In the genomic region with DNA sequence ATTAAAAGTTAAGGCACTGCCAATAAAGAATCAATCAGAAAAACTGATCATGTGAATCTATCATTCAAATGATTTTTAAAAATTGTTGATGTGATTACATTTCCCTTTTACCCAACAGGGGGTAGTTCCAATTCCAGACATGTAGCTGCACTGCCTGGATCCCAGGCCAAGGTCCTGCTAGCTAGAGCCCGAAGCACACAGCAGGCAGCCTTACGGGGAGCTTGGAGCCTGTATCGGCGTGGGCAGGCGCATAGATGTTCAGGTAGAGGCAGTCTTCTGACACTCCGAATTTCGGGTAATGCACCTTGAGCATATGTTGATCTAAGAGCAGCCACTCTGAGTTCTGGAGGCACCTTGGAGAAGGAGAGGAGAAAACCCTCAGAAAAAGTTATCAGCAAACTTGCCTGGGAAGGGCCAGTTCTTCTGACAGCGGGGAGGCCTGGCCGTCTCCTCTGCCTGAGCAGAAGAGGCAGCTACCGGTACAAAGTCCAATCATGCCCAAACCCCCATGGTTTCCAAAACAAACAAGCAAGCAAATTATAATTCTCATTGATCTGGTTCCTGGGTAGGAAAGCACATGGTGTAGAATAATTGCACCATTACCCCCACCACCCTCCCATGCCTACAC, we compare ENCODE assay signal across 21 cellular contexts. TPM values are rescaled to one million over a fixed set of nuclear protein-coding genes. Genes with fewer than 3 reads are reported as not detected.
A peak's percentile ranks its signal among the peaks of the same experiment; 100 is the strongest.
DNase-seq lines count a peak whose midpoint lies in the region; ATAC-seq and TF ChIP-seq lines count a peak whose summit lies in the region.
"Had no signal": no experiment of that assay in that cellular context is flagged by ENCODE, and none has a peak within 500 bp of the region (broad histone marks: within the 10 kb centered on the region; RNA-seq: fewer than 3 reads in every experiment).

No MANE protein-coding gene starts in this region.

- H2BK12ac ChIP-seq in neuronal stem cell (ENCODE audit: low read length) = no peak overlapping the region

- no peak overlapping the region for H3K4me2 ChIP-seq in neuronal stem cell (ENCODE audit: insufficient read depth, low read length, poor library complexity, severe bottlenecking)
- H3K4me2 ChIP-seq: A549; BLaER1 treated with 17β-estradiol and CSF1 and Interleukin-3, amounts not matched to agents 10 nM and 100 nM had no signal

- no peak overlapping the region for H2AFZ ChIP-seq in neuronal stem cell (ENCODE audit: low read length)

- peak; percentile 6 for DNase-seq in NCI-H69 (lab: John Stamatoyannopoulos, UW)
- peak; percentile 17 for DNase-seq in islet precursor cell
- no peak for DNase-seq in neuronal stem cell (ENCODE audit: low spot score)
- DNase-seq in NCI-H2029 (lab: John Stamatoyannopoulos, UW) = no peak
- no peak for DNase-seq in HK-2 (ENCODE audit: unreplicated experiment)
- DNase-seq: 8988T; ACHN; AML-193; BE2C; CD4-positive, alpha-beta T cell; CD8-positive, alpha-beta memory T cell; DMS 273 treated with DMSO at 0.1 percent for 48 hours; DND-41; GOT3; HFFc6 had no signal

- no peak for ATAC-seq in HG02840 (IDR thresholded peaks at IDR 0.05; ENCODE audit: low FRiP score, unreplicated experiment)
- ATAC-seq: A549 had no signal

- no peak overlapping the region for H2BK5ac ChIP-seq in neuronal stem cell (ENCODE audit: low read length)

- no peak for TF ChIP-seq RAD21 in liver (IDR thresholded peaks at IDR 0.05)

- TF ChIP-seq CTCF in liver (IDR thresholded peaks at IDR 0.05; ENCODE audit: low read depth, low read length, missing input control) = no peak

- H3K36me3 ChIP-seq in liver (ENCODE audit: control insufficient read depth in 4 of 4, insufficient read depth in 3 of 4, low read depth in 1 of 4, low read length in 3 of 4) = no peaks in the 10 kb centered on the region
- no peaks in the 10 kb centered on the region for H3K36me3 ChIP-seq in neuronal stem cell (replicated peaks in 1 of 2; ENCODE audit: control insufficient read depth in 2 of 2, insufficient read depth in 2 of 2, low read length in 2 of 2)
- H3K36me3 ChIP-seq: BE2C; BLaER1 treated with 17β-estradiol and CSF1 and Interleukin-3, amounts not matched to agents 10 nM and 100 nM; HAP-1 had no signal

- no peak overlapping the region for H3K4ac ChIP-seq in neuronal stem cell (ENCODE audit: low read length)

- peak overlapping the region in 1 of 2 donors; percentile 68 for H3K27ac ChIP-seq in liver (ENCODE audit: low read depth in 1 of 2, low read length in 2 of 2)
- H3K27ac ChIP-seq in neuronal stem cell (replicated peaks; ENCODE audit: low read length) = no peak overlapping the region
- H3K27ac ChIP-seq: A549; BLaER1 treated with 17β-estradiol and CSF1 and Interleukin-3, amounts not matched to agents 10 nM and 100 nM had no signal

- no peaks in the 10 kb centered on the region for H3K27me3 ChIP-seq in liver (ENCODE audit: control insufficient read depth in 4 of 4, insufficient read depth in 4 of 4, low read length in 3 of 4)
- H3K27me3 ChIP-seq in neuronal stem cell (ENCODE audit: control insufficient read depth in 3 of 3, insufficient read depth in 3 of 3, low read depth in 1 of 3, low read length in 3 of 3) = no peaks in the 10 kb centered on the region
- H3K27me3 ChIP-seq: BLaER1 treated with 17β-estradiol and CSF1 and Interleukin-3, amounts not matched to agents 10 nM and 100 nM had no signal

- H3K9me3 ChIP-seq in liver (ENCODE audit: control insufficient read depth in 4 of 4, low read length in 3 of 4) (no peaks in the 10 kb centered on the region), neuronal stem cell (replicated peaks in 1 of 2; ENCODE audit: control insufficient read depth in 2 of 2, insufficient read depth in 1 of 2, low read depth in 1 of 2, low read length in 2 of 2) (no peaks in the 10 kb centered on the region)
- H3K9me3 ChIP-seq: A549; BE2C; BLaER1 treated with 17β-estradiol and CSF1 and Interleukin-3, amounts not matched to agents 10 nM and 100 nM; HAP-1 had no signal

- no peak overlapping the region for H2AK5ac ChIP-seq in neuronal stem cell (ENCODE audit: low read depth, low read length)

- H2BK120ac ChIP-seq in neuronal stem cell (ENCODE audit: low read depth, low read length) = no peak overlapping the region

- H3K4me1 ChIP-seq in liver (ENCODE audit: control insufficient read depth in 4 of 4, insufficient read depth in 4 of 4, low read length in 3 of 4) (peaks cover 0 to 31% (median 22%) of the 10 kb centered on the region in 4 donors), neuronal stem cell (ENCODE audit: control insufficient read depth in 2 of 2, insufficient read depth in 1 of 2, low read depth in 1 of 2, low read length in 2 of 2) (peaks cover 0 to 6% of the 10 kb centered on the region in 2 donors)
- H3K4me1 ChIP-seq: A549, BE2C, HAP-1 had no signal

- H3K18ac ChIP-seq in neuronal stem cell (ENCODE audit: low read length) = no peak overlapping the region

- no peak overlapping the region for H4K91ac ChIP-seq in neuronal stem cell (ENCODE audit: low read depth, low read length, poor library complexity)

- H3K79me1 ChIP-seq in neuronal stem cell (ENCODE audit: low read depth, low read length) = no peaks in the 10 kb centered on the region

- no peak overlapping the region for H3K14ac ChIP-seq in neuronal stem cell (ENCODE audit: low read length)

- H3K4me3 ChIP-seq in liver (ENCODE audit: low read depth in 1 of 3, low read length in 3 of 3) = peak overlapping the region in 2 of 3 donors; percentile 24 to 52
- H3K4me3 ChIP-seq in neuronal stem cell (ENCODE audit: low read length in 2 of 2) = no peak overlapping the region
- H3K4me3 ChIP-seq: A549; BLaER1 treated with 17β-estradiol and CSF1 and Interleukin-3, amounts not matched to agents 10 nM and 100 nM; HAP-1 had no signal

- no peak overlapping the region for H2BK15ac ChIP-seq in neuronal stem cell (ENCODE audit: low read length)

- H3K23ac ChIP-seq in neuronal stem cell (ENCODE audit: low read depth, low read length, poor library complexity) = no peak overlapping the region

- H3K9ac ChIP-seq in liver (ENCODE audit: low read depth in 1 of 2, low read length in 2 of 2) (peak overlapping the region in 1 of 2 donors; percentile 5), neuronal stem cell (ENCODE audit: low read depth, low read length, poor library complexity) (peak overlapping the region; percentile 24)
- H3K9ac ChIP-seq: BLaER1 treated with 17β-estradiol and CSF1 and Interleukin-3, amounts not matched to agents 10 nM and 100 nM had no signal

- whole genome bisulfite sequencing in liver = 30% methylated on average over 10 of the region's 10 CpGs
- no CpG with 5 or more reads among the region's 10 CpGs for WGBS in neuronal stem cell (ENCODE audit: extremely low coverage in 2 of 2, insufficient read length in 2 of 2, insufficient replicate concordance in 1 of 2), 2 donors

- H4K8ac ChIP-seq in neuronal stem cell (ENCODE audit: low read depth, low read length) = no peak overlapping the region

TF ChIP-seq in liver, 16 proteins besides CTCF, POLR2A, EP300 and RAD21 (continues in another document):
- TF ChIP-seq EGR1 (IDR thresholded peaks at IDR 0.05; ENCODE audit: low read depth in 2 of 2) (peak in 1 of 2 donors; percentile 28), HNF4A (conservative IDR thresholded peaks at IDR 0.05) (peak; percentile 88 to 91), NR2F2 (IDR thresholded peaks at IDR 0.05) (no peak), JUND (IDR thresholded peaks at IDR 0.05) (peak in 1 of 2 donors; percentile 11), GABPA (IDR thresholded peaks at IDR 0.05 in 1 of 2, conservative IDR thresholded peaks at IDR 0.05 in 1 of 2) (peak in 1 of 2 donors; percentile 57), HNF4G (IDR thresholded peaks at IDR 0.05) (peak; percentile 82), YY1 (IDR thresholded peaks at IDR 0.05) (peak; percentile 89), SP1 (IDR thresholded peaks at IDR 0.05) (peak; percentile 94), FOXA2 (IDR thresholded peaks at IDR 0.05) (peak; percentile 63)
- TF ChIP-seq, protein P1, sequence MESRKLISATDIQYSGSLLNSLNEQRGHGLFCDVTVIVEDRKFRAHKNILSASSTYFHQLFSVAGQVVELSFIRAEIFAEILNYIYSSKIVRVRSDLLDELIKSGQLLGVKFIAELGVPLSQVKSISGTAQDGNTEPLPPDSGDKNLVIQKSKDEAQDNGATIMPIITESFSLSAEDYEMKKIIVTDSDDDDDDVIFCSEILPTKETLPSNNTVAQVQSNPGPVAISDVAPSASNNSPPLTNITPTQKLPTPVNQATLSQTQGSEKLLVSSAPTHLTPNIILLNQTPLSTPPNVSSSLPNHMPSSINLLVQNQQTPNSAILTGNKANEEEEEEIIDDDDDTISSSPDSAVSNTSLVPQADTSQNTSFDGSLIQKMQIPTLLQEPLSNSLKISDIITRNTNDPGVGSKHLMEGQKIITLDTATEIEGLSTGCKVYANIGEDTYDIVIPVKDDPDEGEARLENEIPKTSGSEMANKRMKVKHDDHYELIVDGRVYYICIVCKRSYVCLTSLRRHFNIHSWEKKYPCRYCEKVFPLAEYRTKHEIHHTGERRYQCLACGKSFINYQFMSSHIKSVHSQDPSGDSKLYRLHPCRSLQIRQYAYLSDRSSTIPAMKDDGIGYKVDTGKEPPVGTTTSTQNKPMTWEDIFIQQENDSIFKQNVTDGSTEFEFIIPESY (IDR thresholded peaks at IDR 0.05) = no peak
- TF ChIP-seq, protein P2, sequence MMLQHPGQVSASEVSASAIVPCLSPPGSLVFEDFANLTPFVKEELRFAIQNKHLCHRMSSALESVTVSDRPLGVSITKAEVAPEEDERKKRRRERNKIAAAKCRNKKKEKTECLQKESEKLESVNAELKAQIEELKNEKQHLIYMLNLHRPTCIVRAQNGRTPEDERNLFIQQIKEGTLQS (IDR thresholded peaks at IDR 0.05) = no peak

RNA-seq across cellular contexts. Expression of a gene that starts 3.6 kb away (rescaled TPM):
- total RNA-seq in liver = under 1 TPM in 1 of 2 donors, not detected in 1; 0.67 TPM
- 1 to 10 TPM in 1 of 2 donors, under 1 TPM in 1; 0.96 to 1.5 TPM for polyA plus RNA-seq in liver
- not detected for polyA plus RNA-seq in neuronal stem cell (2013, experiment 1 of 2)
- not detected for polyA plus RNA-seq in neuronal stem cell (2013, experiment 2 of 2)
- total RNA-seq: CD4-positive, alpha-beta T cell; CD8-positive, alpha-beta memory T cell; HFFc6 had no signal
- polyA plus RNA-seq: A549; CD14-positive monocyte; CD8-positive, alpha-beta memory T cell had no signal

RNA-seq across cellular contexts. Expression of a gene that starts 38.6 kb away (rescaled TPM):
- total RNA-seq in liver = 100 to 1,000 TPM in 1 of 2 donors, 1 to 10 TPM in 1; 8.4 to 376 TPM
- 1,000 to 10,000 TPM in 1 of 2 donors, 100 to 1,000 TPM in 1; 716 to 1,773 TPM for polyA plus RNA-seq in liver
- 0.14 TPM for polyA plus RNA-seq in neuronal stem cell (2013, experiment 1 of 2)
- 0.18 TPM for polyA plus RNA-seq in neuronal stem cell (2013, experiment 2 of 2)
- total RNA-seq: HFFc6 had no signal

Comparison
In these comparisons a context has a peak if more than half of its experiments do, and no peak if none do; other contexts are left out.
1. DNase-seq: peak in NCI-H69 (single experiment) and islet precursor cell (single experiment); none in neuronal stem cell (single experiment), NCI-H2029 (single experiment) and HK-2 (single experiment).
2. H3K4me3 ChIP-seq: peak in liver (2 of 3); none in neuronal stem cell (0 of 2).